Comparison of ENCODE assay signal across 16 cellular contexts in the genomic region with DNA sequence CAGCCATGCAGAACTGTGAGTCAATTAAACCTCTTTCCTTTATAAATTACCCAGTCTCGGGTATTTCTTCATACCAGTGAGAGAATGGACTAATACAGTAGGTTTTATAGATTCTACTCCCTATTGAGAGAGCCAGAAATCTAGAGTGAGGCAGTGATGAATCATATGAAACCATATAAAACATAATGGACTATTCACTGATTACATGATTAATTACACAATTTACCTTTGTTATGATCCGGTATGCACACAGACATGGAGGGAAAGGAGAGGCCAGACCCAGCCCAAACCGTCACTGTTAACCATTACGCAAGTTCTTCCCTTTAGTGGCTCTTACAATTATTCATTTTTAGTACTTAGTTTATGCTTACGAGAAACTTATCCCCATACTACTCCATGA.
DNase-seq lines count a peak whose midpoint lies in the region; ATAC-seq and TF ChIP-seq lines count a peak whose summit lies in the region.
"Had no signal": no experiment of that assay in that cellular context is flagged by ENCODE, and none has a peak within 500 bp of the region (broad histone marks: within the 10 kb centered on the region; RNA-seq: fewer than 3 reads in every experiment).

No MANE protein-coding gene starts in this region.

- H3K9me3 ChIP-seq in IMR-90 (ENCODE audit: control insufficient read depth, insufficient read depth, low read length) (no peaks in the 10 kb centered on the region), mammary epithelial cell (replicated peaks; ENCODE audit: insufficient read depth, low read length) (peaks cover 8% of the 10 kb centered on the region)
- H3K9me3 ChIP-seq: HAP-1 had no signal

- TF ChIP-seq CTCF in IMR-90 (conservative IDR thresholded peaks at IDR 0.05; ENCODE audit: low read depth, low read length), result no peak
- TF ChIP-seq CTCF in mammary epithelial cell (conservative IDR thresholded peaks at IDR 0.05 in 1 of 2, IDR thresholded peaks at IDR 0.05 in 1 of 2; ENCODE audit: extremely low read depth in 1 of 2, insufficient read depth in 1 of 2, low read depth in 1 of 2, low read length in 2 of 2), result no peak
- TF ChIP-seq CTCF in foreskin keratinocyte (conservative IDR thresholded peaks at IDR 0.05), result no peak
- TF ChIP-seq CTCF in osteocyte (IDR thresholded peaks at IDR 0.05), result no peak

- WGBS in IMR-90 (ENCODE audit: extremely low coverage in 2 of 2, insufficient read length in 1 of 2), 2 experiments, result no CpG with 5 or more reads among the region's 5 CpGs
- WGBS in mammary epithelial cell (ENCODE audit: low coverage, missing lambda C conversion rate), result 37% methylated on average over 5 of the region's 5 CpGs

- no peak overlapping the region for H2AK9ac ChIP-seq in IMR-90 (replicated peaks; ENCODE audit: low read depth, low read length, poor library complexity)

- H3K36me3 ChIP-seq in IMR-90 (ENCODE audit: control insufficient read depth, insufficient read depth, low read length) (peaks cover 4% of the 10 kb centered on the region), mammary epithelial cell (ENCODE audit: insufficient read depth, low read length) (no peaks in the 10 kb centered on the region)
- H3K36me3 ChIP-seq: BLaER1 treated with 17β-estradiol and CSF1 and Interleukin-3, amounts not matched to agents 10 nM and 100 nM; HAP-1 had no signal

- no peak overlapping the region for H3K18ac ChIP-seq in IMR-90 (ENCODE audit: low read depth, low read length)

- H2BK15ac ChIP-seq in IMR-90 (ENCODE audit: low read depth, low read length), result peak overlapping the region; percentile 67; the same call in 1 of the 3 replicates

- no peak overlapping the region for H2BK20ac ChIP-seq in IMR-90 (ENCODE audit: low read depth, low read length)

- H3K79me2 ChIP-seq in mammary epithelial cell (ENCODE audit: insufficient read depth, low read length), result no peaks in the 10 kb centered on the region

- H3K9ac ChIP-seq in IMR-90 (ENCODE audit: low read depth, low read length), result no peak overlapping the region
- H3K9ac ChIP-seq in mammary epithelial cell (ENCODE audit: insufficient read depth, low read length), result no peak overlapping the region
- H3K9ac ChIP-seq: BLaER1 treated with 17β-estradiol and CSF1 and Interleukin-3, amounts not matched to agents 10 nM and 100 nM had no signal

- BruUV-seq in IMR-90 (replicated peaks; lab: Mats Ljungman, UMichigan), result no TSS peak
- BruUV-seq in mammary epithelial cell (replicated peaks; lab: Mats Ljungman, UMichigan), result no TSS peak

- 0 out of 4 replicates have a peak overlapping the region, but pooled peaks of 1 of the 2 experiments have one; percentile 52 for H4K8ac ChIP-seq in IMR-90 (ENCODE audit: low read depth in 2 of 2, low read length in 2 of 2)

- H3K27ac ChIP-seq in IMR-90 (ENCODE audit: insufficient read depth, low read length) (no peak overlapping the region), mammary epithelial cell (ENCODE audit: insufficient read depth, low read depth, low read length) (peak overlapping the region; percentile 51), foreskin keratinocyte (peak overlapping the region; percentile 73)
- H3K27ac ChIP-seq: BLaER1 treated with 17β-estradiol and CSF1 and Interleukin-3, amounts not matched to agents 10 nM and 100 nM had no signal

- H3K9me1 ChIP-seq in IMR-90 (ENCODE audit: insufficient read depth, low read length), result no peaks in the 10 kb centered on the region

- no peak overlapping the region for H2AFZ ChIP-seq in IMR-90 (replicated peaks; ENCODE audit: low read length, poor library complexity)
- H2AFZ ChIP-seq in mammary epithelial cell (ENCODE audit: low read depth, low read length), result no peak overlapping the region

- in situ Hi-C loops in IMR-90 (cut with MboI; ENCODE audit: low sequenced_read_pairs), result no loop called here
- in situ Hi-C loops in mammary epithelial cell (cut with MboI; ENCODE audit: low sequenced_read_pairs in 2 of 2), result no loop called here

- ATAC-seq in IMR-90 (ENCODE audit: low read depth), result no peak
- peak; percentile 88 for ATAC-seq in foreskin keratinocyte

- H2BK5ac ChIP-seq in IMR-90 (ENCODE audit: low read depth, low read length, poor library complexity, severe bottlenecking), result no peak overlapping the region

- H3K23ac ChIP-seq in IMR-90 (ENCODE audit: low read depth, low read length), result no peak overlapping the region

- H3K4me1 ChIP-seq in IMR-90 (ENCODE audit: control insufficient read depth, insufficient read depth, low read length) (no peaks in the 10 kb centered on the region), mammary epithelial cell (ENCODE audit: insufficient read depth, low read length) (peaks cover 6% of the 10 kb centered on the region), foreskin keratinocyte (peaks cover 4% of the 10 kb centered on the region)
- H3K4me1 ChIP-seq: BLaER1 treated with 17β-estradiol and CSF1 and Interleukin-3, amounts not matched to agents 10 nM and 100 nM; HAP-1 had no signal

- no peaks in the 10 kb centered on the region for H3K27me3 ChIP-seq in IMR-90 (ENCODE audit: control insufficient read depth, insufficient read depth, low read length)
- no peaks in the 10 kb centered on the region for H3K27me3 ChIP-seq in mammary epithelial cell (ENCODE audit: insufficient read depth, low read length)
- H3K27me3 ChIP-seq in foreskin keratinocyte, result no peaks in the 10 kb centered on the region
- H3K27me3 ChIP-seq: BLaER1 treated with 17β-estradiol and CSF1 and Interleukin-3, amounts not matched to agents 10 nM and 100 nM had no signal

- H3K27me3 Mint-ChIP-seq in osteocyte (ENCODE audit: unreplicated experiment), result peaks cover 7% of the 10 kb centered on the region
- H3K27me3 Mint-ChIP-seq: CD4-positive, CD25-positive, alpha-beta regulatory T cell had no signal

- no peak overlapping the region for H4K5ac ChIP-seq in IMR-90 (ENCODE audit: low read depth, low read length)

- H3K4me3 ChIP-seq in IMR-90 (ENCODE audit: insufficient read depth, low read depth, low read length) (no peak overlapping the region), mammary epithelial cell (replicated peaks in 1 of 3; ENCODE audit: insufficient read depth in 1 of 3, low read depth in 2 of 3, low read length in 3 of 3) (no peak overlapping the region)
- H3K4me3 ChIP-seq: BLaER1 treated with 17β-estradiol and CSF1 and Interleukin-3, amounts not matched to agents 10 nM and 100 nM; HAP-1 had no signal

- dilution Hi-C loops in IMR-90 (cut with HindIII; ENCODE audit: low sequenced_read_pairs, unreplicated experiment), result no loop called here
- dilution Hi-C loops in mammary epithelial cell (cut with HindIII; ENCODE audit: low sequenced_read_pairs), result no loop called here

- H3K79me1 ChIP-seq in IMR-90 (ENCODE audit: low read depth in 1 of 2, low read length in 2 of 2), result no peaks in the 10 kb centered on the region

- H4K20me1 ChIP-seq in IMR-90 (ENCODE audit: insufficient read depth, low read length) (no peaks in the 10 kb centered on the region), mammary epithelial cell (ENCODE audit: insufficient read depth, low read length) (no peaks in the 10 kb centered on the region)
- H4K20me1 ChIP-seq: BLaER1 treated with 17β-estradiol and CSF1 and Interleukin-3, amounts not matched to agents 10 nM and 100 nM had no signal

- H3K36me3 Mint-ChIP-seq in osteocyte (ENCODE audit: unreplicated experiment), result no peaks in the 10 kb centered on the region
- H3K36me3 Mint-ChIP-seq: CD4-positive, CD25-positive, alpha-beta regulatory T cell had no signal

- H3K4me2 ChIP-seq in IMR-90 (ENCODE audit: low read depth, low read length), result no peak overlapping the region
- no peak overlapping the region for H3K4me2 ChIP-seq in mammary epithelial cell (ENCODE audit: insufficient read depth, low read depth, low read length)
- H3K4me2 ChIP-seq: BLaER1 treated with 17β-estradiol and CSF1 and Interleukin-3, amounts not matched to agents 10 nM and 100 nM had no signal

- no peak overlapping the region for H4K91ac ChIP-seq in IMR-90 (ENCODE audit: insufficient read depth, low read depth, low read length)

- H2AK5ac ChIP-seq in IMR-90 (ENCODE audit: low read depth, low read length), result 0 out of 2 replicates have a peak overlapping the region, but pooled peaks have one; percentile 59

- H3K9me3 Mint-ChIP-seq in osteocyte (ENCODE audit: unreplicated experiment), result no peaks in the 10 kb centered on the region
- H3K9me3 Mint-ChIP-seq: HFFc6 had no signal

- H2BK120ac ChIP-seq in IMR-90 (ENCODE audit: low read depth, low read length), result no peak overlapping the region

- POLR2A ChIA-PET in IMR-90 (lab: Charles Lee; ENCODE audit: unreplicated experiment), result no interaction called here

- intact Hi-C loops in IMR-90 (cut with micrococcal nuclease), result no loop called here
- intact Hi-C loops in mammary epithelial cell (cut with micrococcal nuclease), result no loop called here

- no peak for TF ChIP-seq POLR2A in IMR-90 (IDR thresholded peaks at IDR 0.05; ENCODE audit: low read depth, low read length)

- H3K4ac ChIP-seq in IMR-90 (ENCODE audit: low read depth, low read length), result no peak overlapping the region

- no peak overlapping the region for H3K56ac ChIP-seq in IMR-90 (ENCODE audit: extremely low read depth, insufficient read depth, low read length)

- H3K4me3 Mint-ChIP-seq in osteocyte (ENCODE audit: unreplicated experiment), result no peak overlapping the region
- H3K4me3 Mint-ChIP-seq: CD4-positive, CD25-positive, alpha-beta regulatory T cell; HFFc6 had no signal

- no peak overlapping the region for H3K14ac ChIP-seq in IMR-90 (replicated peaks; ENCODE audit: low read depth, low read length)

- DNase-seq in ELR (ENCODE audit: low read depth) (peak; percentile 20), IMR-90 (no peak), mammary epithelial cell (peak; percentile 91), foreskin keratinocyte (peak; percentile 77 to 79), iPS-NIHi7 (ENCODE audit: extremely low spot score) (no peak), osteocyte (ENCODE audit: extremely low spot score, unreplicated experiment) (no peak), glomerular visceral epithelial cell (ENCODE audit: extremely low spot score) (no peak)
- DNase-seq: ACHN; Calu3; CD4-positive, CD25-positive, alpha-beta regulatory T cell; DMS 273 treated with DMSO at 0.1 percent for 48 hours; DMS79; GOT3; HFFc6 had no signal

- no peaks in the 10 kb centered on the region for H3K4me1 Mint-ChIP-seq in osteocyte (ENCODE audit: unreplicated experiment)
- H3K4me1 Mint-ChIP-seq: CD4-positive, CD25-positive, alpha-beta regulatory T cell had no signal

- no peak for TF ChIP-seq RAD21 in IMR-90 (IDR thresholded peaks at IDR 0.05; ENCODE audit: low read length)

- H3K27ac Mint-ChIP-seq in osteocyte (ENCODE audit: unreplicated experiment), result no peak overlapping the region
- H3K27ac Mint-ChIP-seq: HFFc6 had no signal

- CTCF ChIA-PET in IMR-90 (lab: Yijun Ruan, JAX), result interaction anchor here (0.5 kb wide), 1 partner anchor 232 kb away, joined by 3 read pairs; no protein-coding TSS in a partner anchor
- CTCF ChIA-PET in mammary epithelial cell (lab: Charles Lee; ENCODE audit: low non-redundant PET), result no interaction called here

TF ChIP-seq in IMR-90, 13 proteins besides CTCF, POLR2A, EP300 and RAD21 (continues in another document):
- TF ChIP-seq MAZ (IDR thresholded peaks at IDR 0.05; ENCODE audit: borderline replicate concordance, low read depth, low read length) (no peak), RCOR1 (IDR thresholded peaks at IDR 0.05; ENCODE audit: insufficient replicate concordance, low read length) (no peak), CEBPB (IDR thresholded peaks at IDR 0.05; ENCODE audit: low read depth, low read length) (no peak), NFE2L2 (IDR thresholded peaks at IDR 0.05; ENCODE audit: low read depth, low read length) (no peak), MAFK (IDR thresholded peaks at IDR 0.05; ENCODE audit: low read depth, low read length) (no peak)

Comparison
In these comparisons a context has a peak if more than half of its experiments do, and no peak if none do; other contexts are left out.
1. DNase-seq: peak in ELR (single experiment), mammary epithelial cell (single experiment) and foreskin keratinocyte (2 of 2); none in IMR-90 (single experiment), iPS-NIHi7 (single experiment), osteocyte (single experiment) and glomerular visceral epithelial cell (single experiment).